Comparison of ENCODE assay signal across 33 cellular contexts in genomic region chr6:134866563-134866962, GRCh38.
"Had no signal": no experiment of that assay in that cellular context is flagged by ENCODE, and none has a peak within 500 bp of the region (broad histone marks: within the 10 kb centered on the region; RNA-seq: fewer than 3 reads in every experiment).

No MANE protein-coding gene starts in this region.

- H3K36me3 Mint-ChIP-seq: activated CD4-positive, alpha-beta memory T cell treated with anti-CD3 and anti-CD28 coated beads for 36 hours; activated CD8-positive, alpha-beta memory T cell treated with anti-CD3 and anti-CD28 coated beads, Interleukin-2, amount 10 ng/mL, durations not matched to agents 7 days and 5 days; activated naive CD4-positive, alpha-beta T cell treated with anti-CD3 and anti-CD28 coated beads, Interleukin-2, amount 50 U/mL, for 24 hours; activated naive CD8-positive, alpha-beta T cell treated with anti-CD3 and anti-CD28 coated beads for 36 hours had no signal

- H3K27ac ChIP-seq: adrenal gland, body of pancreas, breast epithelium, cardiac muscle cell, colonic mucosa, heart left ventricle had no signal

- H3K4me3 ChIP-seq: adrenal gland, body of pancreas, breast epithelium, cardiac muscle cell, colonic mucosa, heart left ventricle had no signal

- H3K4me3 Mint-ChIP-seq: activated CD4-positive, alpha-beta memory T cell treated with anti-CD3 and anti-CD28 coated beads for 36 hours; activated CD4-positive, alpha-beta T cell treated with anti-CD3 and anti-CD28 coated beads for 36 hours; activated CD4-positive, alpha-beta T cell treated with anti-CD3 and anti-CD28 coated beads, Interleukin-2, amount 10 ng/mL, durations not matched to agents 24 days and 14 days; activated CD8-positive, alpha-beta memory T cell treated with anti-CD3 and anti-CD28 coated beads, Interleukin-2, amount 10 ng/mL, durations not matched to agents 7 days and 5 days; activated CD8-positive, alpha-beta T cell treated with anti-CD3 and anti-CD28 coated beads, Interleukin-2, amount 10 ng/mL, durations not matched to agents 7 days and 5 days; activated naive CD4-positive, alpha-beta T cell treated with anti-CD3 and anti-CD28 coated beads for 36 hours; activated naive CD4-positive, alpha-beta T cell treated with anti-CD3 and anti-CD28 coated beads, Interleukin-2, amount 50 U/mL, for 24 hours; activated naive CD8-positive, alpha-beta T cell treated with anti-CD3 and anti-CD28 coated beads for 36 hours; activated naive CD8-positive, alpha-beta T cell treated with anti-CD3 and anti-CD28 coated beads, Interleukin-2, amount 50 U/mL, for 24 hours; activated T-helper 1 cell treated with anti-CD3 and anti-CD28 coated beads, Interleukin-12 subunit alpha, Interleukin-12 subunit beta, Interleukin-2, Interleukin-4 antibody, amounts not matched to agents 30 ng/mL and 10 ng/mL and 1 ng/mL, durations not matched to agents 14 hours and 24 hours and 36 hours had no signal

- ATAC-seq: activated CD4-positive, alpha-beta T cell treated with anti-CD3 and anti-CD28 coated beads for 36 hours; activated CD8-positive, alpha-beta memory T cell treated with anti-CD3 and anti-CD28 coated beads, Interleukin-2, amount 10 ng/mL, durations not matched to agents 7 days and 5 days; activated CD8-positive, alpha-beta T cell treated with anti-CD3 and anti-CD28 coated beads, Interleukin-2, amount 10 ng/mL, durations not matched to agents 7 days and 5 days; activated naive CD8-positive, alpha-beta T cell treated with anti-CD3 and anti-CD28 coated beads, Interleukin-2, amount 50 U/mL, for 24 hours; body of pancreas; esophagus mucosa; heart left ventricle had no signal

- H3K9me3 ChIP-seq: adrenal gland, body of pancreas, breast epithelium, colonic mucosa, heart left ventricle had no signal

- FAIRE-seq: endometrium, frontal cortex had no signal

- DNase-seq: activated CD4-positive, alpha-beta memory T cell treated with anti-CD3 and anti-CD28 coated beads for 36 hours; activated CD4-positive, alpha-beta T cell treated with anti-CD3 and anti-CD28 coated beads for 36 hours; activated CD4-positive, alpha-beta T cell treated with anti-CD3 and anti-CD28 coated beads, Interleukin-2, amount 10 ng/mL, durations not matched to agents 24 days and 14 days; activated CD4-positive, CD25-positive, alpha-beta regulatory T cell; activated CD4-positive, CD25-positive, alpha-beta regulatory T cell treated with anti-CD3 and anti-CD28 coated beads, Interleukin-2, amount 50 U/mL, for 72 hours; activated CD8-positive, alpha-beta memory T cell treated with anti-CD3 and anti-CD28 coated beads, Interleukin-2, amount 10 ng/mL, durations not matched to agents 7 days and 5 days; activated CD8-positive, alpha-beta memory T cell treated with anti-CD3 and anti-CD28 coated beads, Interleukin-2, amount 50 U/mL, for 4 hours; activated CD8-positive, alpha-beta T cell treated with anti-CD3 and anti-CD28 coated beads, Interleukin-2, amount 10 ng/mL, durations not matched to agents 7 days and 5 days; activated effector memory CD4-positive, alpha-beta T cell treated with anti-CD3 and anti-CD28 coated beads, Interleukin-2, amount 50 U/mL, for 16 hours; activated naive CD4-positive, alpha-beta T cell treated with anti-CD3 and anti-CD28 coated beads for 36 hours; activated naive CD8-positive, alpha-beta T cell treated with anti-CD3 and anti-CD28 coated beads for 36 hours; activated naive CD8-positive, alpha-beta T cell treated with anti-CD3 and anti-CD28 coated beads, Interleukin-2, amount 50 U/mL, for 24 hours; activated T-cell treated with anti-CD3 and anti-CD28 coated beads, Interleukin-2, amount 50 U/mL, for 1 hour; activated T-cell treated with anti-CD3 and anti-CD28 coated beads, Interleukin-2, amount 50 U/mL, for 48 hours; adrenal gland; amygdala; aorta; body of pancreas; central memory CD4-positive, alpha-beta T cell; cerebellar nuclear complex; colonic mucosa; effector CD8-positive, alpha-beta T cell; foreskin fibroblast; heart left ventricle; T-helper 2 cell had no signal

- H3K27me3 ChIP-seq: adrenal gland, body of pancreas, breast epithelium, cardiac muscle cell, colonic mucosa, heart left ventricle had no signal

- H3K27me3 Mint-ChIP-seq: activated CD4-positive, alpha-beta T cell treated with anti-CD3 and anti-CD28 coated beads for 36 hours; activated CD4-positive, alpha-beta T cell treated with anti-CD3 and anti-CD28 coated beads, Interleukin-2, amount 10 ng/mL, durations not matched to agents 24 days and 14 days; activated naive CD4-positive, alpha-beta T cell treated with anti-CD3 and anti-CD28 coated beads, Interleukin-2, amount 50 U/mL, for 24 hours; activated naive CD8-positive, alpha-beta T cell treated with anti-CD3 and anti-CD28 coated beads for 36 hours had no signal

- H3K9me3 Mint-ChIP-seq: activated CD4-positive, alpha-beta memory T cell treated with anti-CD3 and anti-CD28 coated beads for 36 hours; activated CD4-positive, alpha-beta T cell treated with anti-CD3 and anti-CD28 coated beads, Interleukin-2, amount 10 ng/mL, durations not matched to agents 24 days and 14 days; activated naive CD4-positive, alpha-beta T cell treated with anti-CD3 and anti-CD28 coated beads for 36 hours; activated naive CD4-positive, alpha-beta T cell treated with anti-CD3 and anti-CD28 coated beads, Interleukin-2, amount 50 U/mL, for 24 hours; activated naive CD8-positive, alpha-beta T cell treated with anti-CD3 and anti-CD28 coated beads for 36 hours; activated naive CD8-positive, alpha-beta T cell treated with anti-CD3 and anti-CD28 coated beads, Interleukin-2, amount 50 U/mL, for 24 hours; activated T-helper 1 cell treated with anti-CD3 and anti-CD28 coated beads, Interleukin-12 subunit alpha, Interleukin-12 subunit beta, Interleukin-2, Interleukin-4 antibody, amounts not matched to agents 30 ng/mL and 10 ng/mL and 1 ng/mL, durations not matched to agents 14 hours and 24 hours and 36 hours; activated T-helper 2 cell treated with anti-CD3 and anti-CD28 coated beads, Interferon-gamma antibody, Interleukin-2, Interleukin-4, amounts not matched to agents 10 μg/mL and 5 μg/mL and 100 μg/mL, durations not matched to agents 14 hours and 24 hours and 36 hours had no signal

- H3K36me3 ChIP-seq: adrenal gland, breast epithelium, cardiac muscle cell, colonic mucosa, heart left ventricle had no signal

- H3K27ac Mint-ChIP-seq: activated CD4-positive, alpha-beta memory T cell treated with anti-CD3 and anti-CD28 coated beads for 36 hours; activated CD4-positive, alpha-beta T cell treated with anti-CD3 and anti-CD28 coated beads for 36 hours; activated CD4-positive, alpha-beta T cell treated with anti-CD3 and anti-CD28 coated beads, Interleukin-2, amount 10 ng/mL, durations not matched to agents 24 days and 14 days; activated CD8-positive, alpha-beta memory T cell treated with anti-CD3 and anti-CD28 coated beads, Interleukin-2, amount 10 ng/mL, durations not matched to agents 7 days and 5 days; activated CD8-positive, alpha-beta T cell treated with anti-CD3 and anti-CD28 coated beads, Interleukin-2, amount 10 ng/mL, durations not matched to agents 7 days and 5 days; activated naive CD4-positive, alpha-beta T cell treated with anti-CD3 and anti-CD28 coated beads for 36 hours; activated naive CD4-positive, alpha-beta T cell treated with anti-CD3 and anti-CD28 coated beads, Interleukin-2, amount 50 U/mL, for 24 hours; activated naive CD8-positive, alpha-beta T cell treated with anti-CD3 and anti-CD28 coated beads for 36 hours; activated naive CD8-positive, alpha-beta T cell treated with anti-CD3 and anti-CD28 coated beads, Interleukin-2, amount 50 U/mL, for 24 hours; activated T-helper 1 cell treated with anti-CD3 and anti-CD28 coated beads, Interleukin-12 subunit alpha, Interleukin-12 subunit beta, Interleukin-2, Interleukin-4 antibody, amounts not matched to agents 30 ng/mL and 10 ng/mL and 1 ng/mL, durations not matched to agents 14 hours and 24 hours and 36 hours; activated T-helper 2 cell treated with anti-CD3 and anti-CD28 coated beads, Interferon-gamma antibody, Interleukin-2, Interleukin-4, amounts not matched to agents 10 μg/mL and 5 μg/mL and 100 μg/mL, durations not matched to agents 14 hours and 24 hours and 36 hours had no signal
